Comparison of ENCODE assay signal across 1 cellular context in genomic region chr16:1964506-1965471, GRCh38.
TF ChIP-seq lines count a peak whose summit lies in the region.

Gene RPS2 (minus strand): TSS chr16:1964826. CDS start chr16:1964625, 201 bp downstream.

TF ChIP-seq in HEK293, 187 proteins besides CTCF, POLR2A, EP300 and RAD21 (continued from another document and continues in another):
- TF ChIP-seq PRDM2 (tag by site-specific recombination; IDR thresholded peaks at IDR 0.05; ENCODE audit: borderline replicate concordance) (no peak), SP7 (tag by site-specific recombination; IDR thresholded peaks at IDR 0.05) (peak; percentile 84), ZNF362 (tag by site-specific recombination; IDR thresholded peaks at IDR 0.05) (no peak), YY2 (tag by site-specific recombination; IDR thresholded peaks at IDR 0.05) (peak; percentile 77), ZBTB49 (tag by site-specific recombination; IDR thresholded peaks at IDR 0.05; ENCODE audit: low read depth) (no peak), MYNN (tag by site-specific recombination; IDR thresholded peaks at IDR 0.05; ENCODE audit: borderline replicate concordance) (no peak), ZNF2 (tag by site-specific recombination; IDR thresholded peaks at IDR 0.05) (peak; percentile 78; the same call in 1 of the 2 replicates), GLI2 (tag by site-specific recombination; IDR thresholded peaks at IDR 0.05; ENCODE audit: borderline replicate concordance, low read depth) (no peak), PRDM10 (tag by site-specific recombination; IDR thresholded peaks at IDR 0.05) (0 out of 2 replicates have a peak, but pooled peaks have one; percentile 9), KLF10 (tag by site-specific recombination; IDR thresholded peaks at IDR 0.05) (peak; percentile 88; the same call in 1 of the 2 replicates), ZNF76 (tag by site-specific recombination; IDR thresholded peaks at IDR 0.05; ENCODE audit: borderline replicate concordance, low read depth) (peak; percentile 77; the same call in 1 of the 2 replicates), ATF2 (tag by site-specific recombination; IDR thresholded peaks at IDR 0.05; ENCODE audit: low read depth) (peak; percentile 54; the same call in 1 of the 2 replicates), ZNF792 (tag by site-specific recombination; IDR thresholded peaks at IDR 0.05) (no peak), ZBTB11 (tag by site-specific recombination; conservative IDR thresholded peaks at IDR 0.05; ENCODE audit: low read depth) (peak; percentile 47), REST (tag by site-specific recombination; IDR thresholded peaks at IDR 0.05) (peak; percentile 12; the same call in 1 of the 2 replicates), HIC1 (tag by site-specific recombination; IDR thresholded peaks at IDR 0.05) (no peak), ZNF664 (tag by site-specific recombination; IDR thresholded peaks at IDR 0.05) (peak; percentile 22; the same call in 1 of the 2 replicates), ZNF704 (tag by site-specific recombination; IDR thresholded peaks at IDR 0.05) (no peak), ZNF677 (tag by site-specific recombination; IDR thresholded peaks at IDR 0.05) (0 out of 2 replicates have a peak, but pooled peaks have one; percentile 9), ZSCAN23 (tag by site-specific recombination; IDR thresholded peaks at IDR 0.05) (no peak), ZNF561 (tag by site-specific recombination; IDR thresholded peaks at IDR 0.05; ENCODE audit: borderline replicate concordance) (peak; percentile 77), ZNF571 (tag by site-specific recombination; IDR thresholded peaks at IDR 0.05) (no peak), BCL11A (tag by site-specific recombination; IDR thresholded peaks at IDR 0.05; ENCODE audit: low read depth) (no peak)
